ENCODE assay signal across 8 cellular contexts in the genomic region with DNA sequence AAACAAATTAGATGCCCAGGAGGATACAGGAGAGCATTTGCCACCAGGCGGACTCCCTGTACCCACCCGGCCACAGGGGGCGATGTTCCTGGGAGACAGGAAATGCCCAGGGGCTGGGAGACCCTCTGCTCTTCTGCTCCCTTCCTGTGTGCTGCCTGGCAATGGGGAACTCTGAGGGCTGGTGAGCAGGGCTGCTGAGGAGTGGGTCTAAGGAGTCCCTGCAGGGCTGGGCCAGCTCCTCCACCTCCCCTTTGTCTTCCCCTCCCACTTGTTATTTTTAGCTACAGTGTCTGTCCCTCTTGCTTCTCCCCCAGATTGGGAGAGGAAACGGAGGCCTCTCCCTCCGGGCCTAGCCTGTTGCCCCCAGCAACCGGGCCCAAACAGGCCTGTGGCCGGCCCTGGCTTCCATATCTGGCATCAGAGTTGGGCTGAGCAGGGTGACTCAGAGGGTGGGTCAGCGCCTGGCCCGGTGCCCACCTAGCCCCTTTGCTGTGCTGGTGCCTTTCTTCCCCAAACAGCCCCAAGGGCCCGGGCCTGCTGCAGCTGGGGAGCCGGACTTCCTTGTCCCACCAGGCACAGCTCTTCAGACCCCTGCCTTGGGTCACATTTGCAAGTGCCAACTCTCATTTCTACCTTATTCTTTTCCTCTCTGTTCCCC. TPM values are rescaled to one million over a fixed set of nuclear protein-coding genes. Genes with fewer than 3 reads are reported as not detected.
DNase-seq lines count a peak whose midpoint lies in the region; ATAC-seq, FAIRE-seq and TF ChIP-seq lines count a peak whose summit lies in the region.

No MANE protein-coding gene starts in this region.

- in situ Hi-C loops in Caki2 (cut with HindIII; ENCODE audit: low pct_unique_long_range_greater_than_20kb, low sequenced_read_pairs): no loop called here

- DNase-seq in Caki2 (ENCODE audit: low read depth) (peak; percentile 96), H54 (ENCODE audit: insufficient read length, low spot score) (peak; percentile 84), NCI-H460 (ENCODE audit: extremely low read depth, low read depth) (peak; percentile 78), NCI-H524 treated with DMSO at 0.1 percent for 48 hours (lab: John Stamatoyannopoulos, UW) (no peak), frontal cortex (ENCODE audit: low spot score in 2 of 2) (no peak)
- peak; percentile 83 for DNase-seq in activated CD8-positive, alpha-beta memory T cell treated with anti-CD3 and anti-CD28 coated beads, Interleukin-2, amount 50 U/mL, for 48 hours

- no peaks in the 10 kb centered on the region for H3K36me3 Mint-ChIP-seq in nephron (ENCODE audit: low read depth)

- TF ChIP-seq CTCF in nephron (IDR thresholded peaks at IDR 0.05; ENCODE audit: unreplicated experiment in 3 of 3): peak; percentile 40 to 41 (median 40)

- H3K9me3 Mint-ChIP-seq in nephron: no peaks in the 10 kb centered on the region

- peak overlapping the region; percentile 23 to 61 (median 53) for H3K4me3 Mint-ChIP-seq in nephron

- TF ChIP-seq POLR2A in H54 (IDR thresholded peaks at IDR 0.05; ENCODE audit: low read depth, low read length): peak; percentile 35; the same call in 1 of the 2 replicates

- peaks cover 80% of the 10 kb centered on the region for H3K4me1 Mint-ChIP-seq in nephron

- no peak for FAIRE-seq in H54 (lab: Jason Lieb, UNC)
- FAIRE-seq in frontal cortex (lab: Jason Lieb, UNC): no peak

- peak overlapping the region; percentile 77 to 100 (median 96) for H3K27ac Mint-ChIP-seq in nephron

- peak; percentile 36 for ATAC-seq in esophagus mucosa

- no peaks in the 10 kb centered on the region for H3K27me3 Mint-ChIP-seq in nephron (ENCODE audit: low read depth)

RNA-seq across cellular contexts. Expression of a gene that starts 11.7 kb away (rescaled TPM):
- total RNA-seq in Caki2 (2014; rRNA removed; shearing (Covaris generic); ENCODE audit: low replicate concordance): 652 and 715 TPM in 2 replicates
- 315 and 336 TPM in 2 replicates for total RNA-seq in NCI-H460 (2014; rRNA removed; shearing (Covaris generic))
- 740 and 920 TPM in 2 replicates for polyA plus RNA-seq in NCI-H460 (2014; cell fraction: nucleus; rRNA removed)
- total RNA-seq in esophagus mucosa (315 TPM), frontal cortex (14.3 TPM)

RNA-seq across cellular contexts. Expression of a gene that starts 27.2 kb away (rescaled TPM):
- 1.9 and 2.0 TPM in 2 replicates for total RNA-seq in Caki2 (2014; rRNA removed; shearing (Covaris generic); ENCODE audit: low replicate concordance)
- total RNA-seq in NCI-H460 (2014; rRNA removed; shearing (Covaris generic)): 0.10 and 0.29 TPM in 2 replicates
- 0.56 TPM in 1 of 2 replicates, not detected in the other for polyA plus RNA-seq in NCI-H460 (2014; cell fraction: nucleus; rRNA removed)
- 34.6 TPM for total RNA-seq in esophagus mucosa
- total RNA-seq in frontal cortex: 22.0 TPM

RNA-seq across cellular contexts. Expression of a gene that starts 43.9 kb away (rescaled TPM):
- total RNA-seq in Caki2 (2014; rRNA removed; shearing (Covaris generic); ENCODE audit: low replicate concordance): 0.64 and 2.0 TPM in 2 replicates
- total RNA-seq in NCI-H460 (2014; rRNA removed; shearing (Covaris generic)): 2.8 and 3.0 TPM in 2 replicates
- 1.5 and 1.8 TPM in 2 replicates for polyA plus RNA-seq in NCI-H460 (2014; cell fraction: nucleus; rRNA removed)
- total RNA-seq in esophagus mucosa: 1.7 TPM
- total RNA-seq in frontal cortex: 43.2 TPM

Comparison
In these comparisons a context has a peak if more than half of its experiments do, and no peak if none do; other contexts are left out.
1. DNase-seq: peak in Caki2 (single experiment), H54 (single experiment), NCI-H460 (single experiment) and activated CD8-positive, alpha-beta memory T cell treated with anti-CD3 and anti-CD28 coated beads, Interleukin-2, amount 50 U/mL, for 48 hours (single experiment); none in NCI-H524 treated with DMSO at 0.1 percent for 48 hours (single experiment) and frontal cortex (0 of 2).
2. RNA of a gene that starts 11.7 kb away (total RNA-seq): 652 to 715 TPM in Caki2, 315 TPM in esophagus mucosa (single experiment) and 315 to 336 TPM in NCI-H460; 14.3 TPM in frontal cortex (single experiment); every median in the first group is over 10 times any median in the second.
3. RNA of a gene that starts 43.9 kb away (total RNA-seq): 43.2 TPM in frontal cortex (single experiment); 2.8 to 3.0 TPM in NCI-H460, 1.7 TPM in esophagus mucosa (single experiment) and 0.64 to 2.0 TPM in Caki2; every median in the first group is over 10 times any median in the second.